In genomic region chr15:52178765-52179164, GRCh38 we compare ENCODE assay signal across 8 cellular contexts. TPM values are rescaled to one million over a fixed set of nuclear protein-coding genes. Genes with fewer than 3 reads are reported as not detected.
DNase-seq lines count a peak whose midpoint lies in the region; ATAC-seq and TF ChIP-seq lines count a peak whose summit lies in the region.

No MANE protein-coding gene starts in this region.

- TF ChIP-seq CTCF in A673 (conservative IDR thresholded peaks at IDR 0.05; ENCODE audit: low read depth, low read length) (no peak), HL-60 (IDR thresholded peaks at IDR 0.05; ENCODE audit: insufficient read depth, low read length) (no peak), mammary epithelial cell (conservative IDR thresholded peaks at IDR 0.05 in 1 of 2, IDR thresholded peaks at IDR 0.05 in 1 of 2; ENCODE audit: extremely low read depth in 1 of 2, insufficient read depth in 1 of 2, low read depth in 1 of 2, low read length in 2 of 2) (no peak)

- dilution Hi-C loops in mammary epithelial cell (cut with HindIII; ENCODE audit: low sequenced_read_pairs): no loop called here

- in situ Hi-C loops in mammary epithelial cell (cut with MboI; ENCODE audit: low sequenced_read_pairs in 2 of 2): no loop called here

- peak overlapping the region; percentile 69 for H3K4me3 ChIP-seq in A673 (ENCODE audit: low read depth, low read length, poor library complexity, severe bottlenecking)
- peak overlapping the region; percentile 91 for H3K4me3 ChIP-seq in HL-60 (replicated peaks; ENCODE audit: insufficient read depth, low read length)
- peak overlapping the region; percentile 68 to 95 (median 95) for H3K4me3 ChIP-seq in mammary epithelial cell (replicated peaks in 1 of 3; ENCODE audit: insufficient read depth in 1 of 3, low read depth in 2 of 3, low read length in 3 of 3)
- H3K4me3 ChIP-seq in mucosa of rectum (ENCODE audit: low read length in 2 of 2): peak overlapping the region; percentile 79 to 83

- CTCF ChIA-PET in A673 (lab: Charles Lee): no interaction called here
- CTCF ChIA-PET in mammary epithelial cell (lab: Charles Lee; ENCODE audit: low non-redundant PET): interaction anchor here (0.7 kb wide), 1 partner anchor 197 kb away, joined by 3 read pairs; no protein-coding TSS in a partner anchor

- no peaks in the 10 kb centered on the region for H4K20me1 ChIP-seq in mammary epithelial cell (ENCODE audit: insufficient read depth, low read length)

- TSS peak; percentile 55 for BruUV-seq in A673 (replicated peaks; lab: Mats Ljungman, UMichigan)
- TSS peak; percentile 44 for BruUV-seq in mammary epithelial cell (replicated peaks; lab: Mats Ljungman, UMichigan)

- H3K9ac ChIP-seq in mammary epithelial cell (ENCODE audit: insufficient read depth, low read length) (peak overlapping the region; percentile 83), mucosa of rectum (ENCODE audit: low read depth in 1 of 2, low read length in 2 of 2) (peak overlapping the region; percentile 69 to 83)

- WGBS in mammary epithelial cell (ENCODE audit: low coverage, missing lambda C conversion rate): 9% methylated on average over 9 of the region's 10 CpGs

- no peak for DNase-seq in A673 (ENCODE audit: low spot score)
- no peak for DNase-seq in HL-60 (ENCODE audit: low read depth in 1 of 2, low spot score in 1 of 2)
- DNase-seq in mammary epithelial cell: no peak
- no peak for DNase-seq in NCI-H82 treated with DMSO at 0.1 percent for 48 hours (lab: John Stamatoyannopoulos, UW; ENCODE audit: unreplicated experiment)
- no peak for DNase-seq in HuH-7 (ENCODE audit: low spot score)
- DNase-seq in H4 (ENCODE audit: low spot score): no peak

- peaks cover 37% of the 10 kb centered on the region for H3K79me2 ChIP-seq in mammary epithelial cell (ENCODE audit: insufficient read depth, low read length)

- intact Hi-C loops in A673 (cut with micrococcal nuclease; ENCODE audit: unreplicated experiment): no loop called here
- intact Hi-C loops in mammary epithelial cell (cut with micrococcal nuclease): no loop called here

- H3K4me2 ChIP-seq in mammary epithelial cell (ENCODE audit: insufficient read depth, low read depth, low read length): peak overlapping the region; percentile 94

- ATAC-seq in esophagus mucosa: no peak

- H3K9me3 ChIP-seq in A673 (ENCODE audit: low read depth, low read length, poor library complexity, severe bottlenecking): no peaks in the 10 kb centered on the region
- no peaks in the 10 kb centered on the region for H3K9me3 ChIP-seq in mammary epithelial cell (replicated peaks; ENCODE audit: insufficient read depth, low read length)
- H3K9me3 ChIP-seq in mucosa of rectum (ENCODE audit: control insufficient read depth in 2 of 2, low read length in 2 of 2): no peaks in the 10 kb centered on the region

- H2AFZ ChIP-seq in mammary epithelial cell (ENCODE audit: low read depth, low read length): peak overlapping the region; percentile 94

- H3K4me1 ChIP-seq in A673 (ENCODE audit: insufficient read depth, low read length, poor library complexity, severe bottlenecking) (no peaks in the 10 kb centered on the region), mammary epithelial cell (ENCODE audit: insufficient read depth, low read length) (peaks cover 21% of the 10 kb centered on the region), mucosa of rectum (ENCODE audit: control insufficient read depth in 2 of 2, insufficient read depth in 2 of 2, low read length in 2 of 2) (peaks cover 6 to 15% of the 10 kb centered on the region in 2 donors)

- H3K27me3 ChIP-seq in A673 (replicated peaks; ENCODE audit: insufficient read depth, low read depth, low read length, poor library complexity) (no peaks in the 10 kb centered on the region), HL-60 (ENCODE audit: insufficient read depth, poor library complexity, severe bottlenecking) (peaks cover 3% of the 10 kb centered on the region), mammary epithelial cell (ENCODE audit: insufficient read depth, low read length) (no peaks in the 10 kb centered on the region), mucosa of rectum (ENCODE audit: control insufficient read depth in 2 of 2, insufficient read depth in 2 of 2, low read length in 2 of 2) (peaks cover 0 to 3% of the 10 kb centered on the region in 2 donors)

- no peaks in the 10 kb centered on the region for H3K36me3 ChIP-seq in A673 (ENCODE audit: insufficient read depth, low read length, poor library complexity, severe bottlenecking)
- no peaks in the 10 kb centered on the region for H3K36me3 ChIP-seq in mammary epithelial cell (ENCODE audit: insufficient read depth, low read length)
- H3K36me3 ChIP-seq in mucosa of rectum (ENCODE audit: control insufficient read depth in 2 of 2, insufficient read depth in 2 of 2, low read length in 2 of 2): no peaks in the 10 kb centered on the region

- H3K27ac ChIP-seq in A673 (ENCODE audit: low read depth, low read length, poor library complexity, severe bottlenecking) (peak overlapping the region; percentile 72), HL-60 (replicated peaks) (no peak overlapping the region), mammary epithelial cell (ENCODE audit: insufficient read depth, low read depth, low read length) (peak overlapping the region; percentile 70), mucosa of rectum (ENCODE audit: low read depth in 2 of 2, low read length in 2 of 2) (peak overlapping the region; percentile 80 to 88)

- POLR2A ChIA-PET in A673 (lab: Charles Lee; ENCODE audit: low non-redundant PET): no interaction called here

RNA-seq across cellular contexts. Expression of gene GNB5, which starts 12.4 kb away (rescaled TPM):
- 22.8 and 23.3 TPM in 2 replicates for total RNA-seq in A673 (2021)
- total RNA-seq in mammary epithelial cell: 10 to 100 TPM; 35.5 to 38.3 TPM
- 36.8 TPM for polyA plus RNA-seq in mammary epithelial cell
- polyA minus RNA-seq in mammary epithelial cell: 19.7 TPM
- 11.8 TPM for total RNA-seq in esophagus mucosa
- total RNA-seq in H4 (2014; rRNA removed; shearing (Covaris generic)): 12.9 and 25.6 TPM in 2 replicates
